10 cellular contexts compared by ENCODE assay signal in genomic region chr16:50166511-50167500, GRCh38. TPM values are rescaled to one million over a fixed set of nuclear protein-coding genes. Genes with fewer than 3 reads are reported as not detected.
DNase-seq lines count a peak whose midpoint lies in the region; ATAC-seq lines count a peak whose summit lies in the region.
"Had no signal": no experiment of that assay in that cellular context is flagged by ENCODE, and none has a peak within 500 bp of the region (broad histone marks: within the 10 kb centered on the region; RNA-seq: fewer than 3 reads in every experiment).

No MANE protein-coding gene starts in this region.

- peaks cover 6% of the 10 kb centered on the region for H3K36me3 Mint-ChIP-seq in activated T-helper 17 cell treated with anti-CD3 and anti-CD28 coated beads, Interleukin-2, amount 50 U/mL, for 72 hours (ENCODE audit: low read depth)

- H3K4me1 Mint-ChIP-seq in activated T-helper 17 cell treated with anti-CD3 and anti-CD28 coated beads, Interleukin-2, amount 50 U/mL, for 72 hours, result peaks cover 27% of the 10 kb centered on the region

- H3K4me3 Mint-ChIP-seq in activated T-helper 17 cell treated with anti-CD3 and anti-CD28 coated beads, Interleukin-2, amount 50 U/mL, for 72 hours, result peak overlapping the region; percentile 66

- H3K27ac Mint-ChIP-seq in activated T-helper 17 cell treated with anti-CD3 and anti-CD28 coated beads, Interleukin-2, amount 50 U/mL, for 72 hours, result peak overlapping the region; percentile 51

- DNase-seq in stimulated activated naive CD4-positive, alpha-beta T cell treated with Interleukin-2 at 50 U/mL for 16 hours (lab: John Stamatoyannopoulos, UW), result peak; percentile 20
- no peak for DNase-seq in stimulated activated naive CD4-positive, alpha-beta T cell (lab: John Stamatoyannopoulos, UW)
- DNase-seq in left kidney (ENCODE audit: low read depth, low spot score) (peak; percentile 15), NCI-H2227 treated with DMSO at 0.1 percent for 48 hours (lab: John Stamatoyannopoulos, UW) (no peak), mucosa of gallbladder (ENCODE audit: low spot score) (no peak)
- DNase-seq: NCI-H1105 had no signal

- ATAC-seq in activated T-helper 17 cell treated with anti-CD3 and anti-CD28 coated beads, Interleukin-2, amount 50 U/mL, for 72 hours (replicated peaks), result peak; percentile 96
- ATAC-seq in GM19467 (IDR thresholded peaks at IDR 0.05; ENCODE audit: unreplicated experiment) (no peak), GM18909 (IDR thresholded peaks at IDR 0.05; ENCODE audit: poor library complexity, unreplicated experiment) (no peak)
- ATAC-seq: Panc1 had no signal

- H3K27me3 Mint-ChIP-seq in activated T-helper 17 cell treated with anti-CD3 and anti-CD28 coated beads, Interleukin-2, amount 50 U/mL, for 72 hours, result no peaks in the 10 kb centered on the region

- no peaks in the 10 kb centered on the region for H3K9me3 Mint-ChIP-seq in activated T-helper 17 cell treated with anti-CD3 and anti-CD28 coated beads, Interleukin-2, amount 50 U/mL, for 72 hours

RNA-seq across cellular contexts. Expression of gene TENT4B, which starts 13.7 kb away (rescaled TPM):
- 10 to 100 TPM; 16.3 to 31.5 TPM for total RNA-seq in activated T-helper 17 cell treated with anti-CD3 and anti-CD28 coated beads, Interleukin-2, amount 50 U/mL, for 72 hours
- total RNA-seq in mucosa of gallbladder, result 13.3 TPM

Comparison
In these comparisons a context has a peak if more than half of its experiments do, and no peak if none do; other contexts are left out.
1. DNase-seq: peak in stimulated activated naive CD4-positive, alpha-beta T cell treated with Interleukin-2 at 50 U/mL for 16 hours (single experiment) and left kidney (single experiment); none in stimulated activated naive CD4-positive, alpha-beta T cell (0 of 6), NCI-H2227 treated with DMSO at 0.1 percent for 48 hours (single experiment) and mucosa of gallbladder (single experiment).